Comparison of ENCODE assay signal across 12 cellular contexts in genomic region chr1:228162286-228163003, GRCh38. TPM values are rescaled to one million over a fixed set of nuclear protein-coding genes. Genes with fewer than 3 reads are reported as not detected.
DNase-seq lines count a peak whose midpoint lies in the region; ATAC-seq and TF ChIP-seq lines count a peak whose summit lies in the region.
"Had no signal": no experiment of that assay in that cellular context is flagged by ENCODE, and none has a peak within 500 bp of the region (broad histone marks: within the 10 kb centered on the region; RNA-seq: fewer than 3 reads in every experiment).

No MANE protein-coding gene starts in this region.

- H2BK120ac ChIP-seq in trophoblast cell (ENCODE audit: insufficient read depth, low read length, poor library complexity) = peak overlapping the region; percentile 2

- no peak overlapping the region for H2BK5ac ChIP-seq in trophoblast cell (ENCODE audit: low read depth, low read length, poor library complexity)

- DNase-seq in Calu3 (peak; percentile 34), RWPE2 (ENCODE audit: low spot score) (no peak), fibroblast of pulmonary artery (ENCODE audit: low read depth) (peak; percentile 26), trophoblast cell (no peak), chondrocyte (ENCODE audit: low spot score) (no peak), mesenteric fat pad (ENCODE audit: low spot score) (no peak), NAMALWA (ENCODE audit: low spot score) (no peak)
- DNase-seq in stimulated activated naive B cell treated with anti-CD40 and anti-IgM and Interleukin-4, amounts not matched to agents 10 μg/mL and 1 μg/mL and 100 μg/mL, for 72 hours = no peak
- DNase-seq: DMS53, MV-4-11, SHP77 treated with DMSO at 0.1 percent for 48 hours had no signal

- no peaks in the 10 kb centered on the region for H3K9me3 ChIP-seq in RWPE2 (ENCODE audit: severe bottlenecking)
- H3K9me3 ChIP-seq in trophoblast cell (ENCODE audit: insufficient read depth, low read depth, low read length) = no peaks in the 10 kb centered on the region
- H3K9me3 ChIP-seq: mucosa of descending colon had no signal

- intact Hi-C loops in Calu3 (cut with micrococcal nuclease; ENCODE audit: unreplicated experiment) = no loop called here

- H3K27ac ChIP-seq in RWPE2 (ENCODE audit: poor library complexity, severe bottlenecking) = peak overlapping the region; percentile 94
- peak overlapping the region; percentile 11 for H3K27ac ChIP-seq in trophoblast cell (ENCODE audit: low read depth, low read length)

- H3K9me3 Mint-ChIP-seq in Calu3 (ENCODE audit: low read depth, unreplicated experiment) (no peaks in the 10 kb centered on the region), chondrocyte (ENCODE audit: low read depth) (no peaks in the 10 kb centered on the region)
- H3K9me3 Mint-ChIP-seq in stimulated activated naive B cell treated with anti-CD40 and anti-IgM and Interleukin-4, amounts not matched to agents 10 μg/mL and 1 μg/mL and 100 μg/mL, for 72 hours = no peaks in the 10 kb centered on the region

- peak overlapping the region; percentile 38 for H4K12ac ChIP-seq in trophoblast cell (ENCODE audit: low read depth, low read length)

- ATAC-seq in RWPE2 (ENCODE audit: low read depth) = peak; percentile 21; the same call in 2 of the 3 replicates
- no peak for ATAC-seq in stimulated activated naive B cell treated with anti-CD40 and anti-IgM and Interleukin-4, amounts not matched to agents 10 μg/mL and 1 μg/mL and 100 μg/mL, for 72 hours (replicated peaks)
- ATAC-seq: mucosa of descending colon had no signal

- H3K9ac ChIP-seq in trophoblast cell (ENCODE audit: low read length) = no peak overlapping the region

- WGBS in trophoblast cell (ENCODE audit: extremely low coverage, insufficient coverage, insufficient read length) = no CpG with 5 or more reads among the region's 14 CpGs

- H2BK12ac ChIP-seq in trophoblast cell (ENCODE audit: low read length) = peak overlapping the region; percentile 51

- TF ChIP-seq CTCF in Calu3 (IDR thresholded peaks at IDR 0.05; ENCODE audit: unreplicated experiment) (no peak), RWPE2 (IDR thresholded peaks at IDR 0.05; ENCODE audit: poor library complexity, severe bottlenecking) (peak; percentile 5), fibroblast of pulmonary artery (IDR thresholded peaks at IDR 0.05; ENCODE audit: low read length, missing control alignments) (no peak), chondrocyte (IDR thresholded peaks at IDR 0.05) (no peak)

- no peaks in the 10 kb centered on the region for H3K36me3 ChIP-seq in RWPE2 (ENCODE audit: low read depth)
- H3K36me3 ChIP-seq in trophoblast cell (ENCODE audit: control insufficient read depth in 1 of 2, insufficient read depth in 2 of 2, low read length in 2 of 2) = peaks cover 0 to 4% of the 10 kb centered on the region in 2 experiments

- H3K4me1 Mint-ChIP-seq in Calu3 (ENCODE audit: low read depth, unreplicated experiment) = peaks cover 14% of the 10 kb centered on the region
- peaks cover 23% of the 10 kb centered on the region for H3K4me1 Mint-ChIP-seq in chondrocyte (ENCODE audit: low read depth)
- peaks cover 17 to 32% of the 10 kb centered on the region in 2 donors for H3K4me1 Mint-ChIP-seq in stimulated activated naive B cell treated with anti-CD40 and anti-IgM and Interleukin-4, amounts not matched to agents 10 μg/mL and 1 μg/mL and 100 μg/mL, for 72 hours

- H4K91ac ChIP-seq in trophoblast cell (ENCODE audit: low read depth, low read length) = peak overlapping the region; percentile 30

- peak overlapping the region; percentile 29 for H3K14ac ChIP-seq in trophoblast cell (ENCODE audit: low read length)

- peaks cover 49% of the 10 kb centered on the region for H3K36me3 Mint-ChIP-seq in Calu3 (ENCODE audit: insufficient read depth, unreplicated experiment)
- H3K36me3 Mint-ChIP-seq in chondrocyte (ENCODE audit: low read depth) = no peaks in the 10 kb centered on the region
- peaks cover 0 to 3% of the 10 kb centered on the region in 2 donors for H3K36me3 Mint-ChIP-seq in stimulated activated naive B cell treated with anti-CD40 and anti-IgM and Interleukin-4, amounts not matched to agents 10 μg/mL and 1 μg/mL and 100 μg/mL, for 72 hours

- no peak overlapping the region for H3K23ac ChIP-seq in trophoblast cell (ENCODE audit: low read length)

- H3K27me3 Mint-ChIP-seq in Calu3 (ENCODE audit: unreplicated experiment) (no peaks in the 10 kb centered on the region), chondrocyte (ENCODE audit: low read depth) (no peaks in the 10 kb centered on the region)
- peaks cover 0 to 6% of the 10 kb centered on the region in 2 donors for H3K27me3 Mint-ChIP-seq in stimulated activated naive B cell treated with anti-CD40 and anti-IgM and Interleukin-4, amounts not matched to agents 10 μg/mL and 1 μg/mL and 100 μg/mL, for 72 hours

- peak overlapping the region; percentile 18 for H3K18ac ChIP-seq in trophoblast cell (ENCODE audit: low read length)

- peaks cover 21% of the 10 kb centered on the region for H3K4me1 ChIP-seq in RWPE2 (ENCODE audit: insufficient read depth, poor library complexity, severe bottlenecking)
- H3K4me1 ChIP-seq in trophoblast cell (ENCODE audit: control insufficient read depth in 1 of 2, insufficient read depth in 2 of 2, low read length in 2 of 2) = peaks cover 21 to 23% of the 10 kb centered on the region in 2 experiments

- BruUV-seq in Calu3 (replicated peaks; lab: Mats Ljungman, UMichigan) = no TSS peak

- peak overlapping the region; percentile 56 for H4K8ac ChIP-seq in trophoblast cell (ENCODE audit: low read depth, low read length)

- H2AK5ac ChIP-seq in trophoblast cell (ENCODE audit: low read length) = peak overlapping the region; percentile 31

- no peak overlapping the region for H2AFZ ChIP-seq in trophoblast cell (ENCODE audit: insufficient read depth, low read length, poor library complexity)

- H3K4me3 ChIP-seq in RWPE2 (ENCODE audit: severe bottlenecking) (peak overlapping the region; percentile 10), fibroblast of pulmonary artery (replicated peaks; ENCODE audit: low read depth, low read length) (no peak overlapping the region), trophoblast cell (ENCODE audit: low read depth, low read length) (no peak overlapping the region)
- H3K4me3 ChIP-seq: mucosa of descending colon had no signal

- no peaks in the 10 kb centered on the region for H3K27me3 ChIP-seq in RWPE2 (ENCODE audit: insufficient read depth, poor library complexity, severe bottlenecking)
- no peaks in the 10 kb centered on the region for H3K27me3 ChIP-seq in trophoblast cell (ENCODE audit: insufficient read depth, low read length)

- H3K79me1 ChIP-seq in trophoblast cell (ENCODE audit: low read length) = peaks cover 21% of the 10 kb centered on the region

- peaks cover 8% of the 10 kb centered on the region for H3K79me2 ChIP-seq in trophoblast cell (ENCODE audit: control insufficient read depth, insufficient read depth, low read length, poor library complexity)

- CTCF ChIA-PET in Calu3 (lab: Charles Lee) = no interaction called here

- H3K4me2 ChIP-seq in trophoblast cell (ENCODE audit: low read length) = no peak overlapping the region

- H3K4me3 Mint-ChIP-seq in Calu3 (ENCODE audit: low read depth, unreplicated experiment) (peak overlapping the region; percentile 84), chondrocyte (ENCODE audit: unreplicated experiment) (no peak overlapping the region)
- no peak overlapping the region for H3K4me3 Mint-ChIP-seq in stimulated activated naive B cell treated with anti-CD40 and anti-IgM and Interleukin-4, amounts not matched to agents 10 μg/mL and 1 μg/mL and 100 μg/mL, for 72 hours

- H3K27ac Mint-ChIP-seq in Calu3 (ENCODE audit: unreplicated experiment) (peak overlapping the region; percentile 63), chondrocyte (ENCODE audit: unreplicated experiment) (no peak overlapping the region)
- no peak overlapping the region for H3K27ac Mint-ChIP-seq in stimulated activated naive B cell treated with anti-CD40 and anti-IgM and Interleukin-4, amounts not matched to agents 10 μg/mL and 1 μg/mL and 100 μg/mL, for 72 hours

- H3K4ac ChIP-seq in trophoblast cell (ENCODE audit: low read depth, low read length) = no peak overlapping the region

RNA-seq across cellular contexts. Expression of gene IBA57, which starts 3.2 kb away (rescaled TPM):
- total RNA-seq in Calu3 (2022) = 9.2 and 9.5 TPM in 2 replicates
- 1.2 and 1.4 TPM in 2 replicates for polyA plus RNA-seq in trophoblast cell (2013)
- 5.2 to 7.7 TPM (median 5.9 TPM) in 3 replicates for total RNA-seq in chondrocyte
- total RNA-seq in mesenteric fat pad = 7.5 TPM

RNA-seq across cellular contexts. Expression of gene GJC2, which starts 12.7 kb away (rescaled TPM):
- total RNA-seq in Calu3 (2022) = 1.2 and 1.3 TPM in 2 replicates
- 0.38 and 0.51 TPM in 2 replicates for polyA plus RNA-seq in trophoblast cell (2013)
- 1.5 to 2.0 TPM (median 1.8 TPM) in 3 replicates for total RNA-seq in chondrocyte
- 2.6 TPM for total RNA-seq in mesenteric fat pad

RNA-seq across cellular contexts. Expression of gene GUK1, which starts 22.4 kb away (rescaled TPM):
- total RNA-seq in Calu3 (2022) (238 and 262 TPM in 2 replicates), chondrocyte (155 to 196 TPM (median 189 TPM) in 3 replicates), mesenteric fat pad (220 TPM)
- polyA plus RNA-seq in trophoblast cell (2013) = 235 and 242 TPM in 2 replicates

RNA-seq across cellular contexts. Expression of gene OBSCN, which starts 45.4 kb away (rescaled TPM):
- 18.5 and 19.5 TPM in 2 replicates for total RNA-seq in Calu3 (2022)
- polyA plus RNA-seq in trophoblast cell (2013) = 6.4 and 7.0 TPM in 2 replicates
- 6.3 to 11.4 TPM (median 10.2 TPM) in 3 replicates for total RNA-seq in chondrocyte
- 3.7 TPM for total RNA-seq in mesenteric fat pad

RNA-seq across cellular contexts. Expression of gene MRPL55, which starts 53.3 kb away (rescaled TPM):
- total RNA-seq in Calu3 (2022) (69.1 and 72.3 TPM in 2 replicates), chondrocyte (45.4 to 75.6 TPM (median 48.6 TPM) in 3 replicates), mesenteric fat pad (38.9 TPM)
- polyA plus RNA-seq in trophoblast cell (2013) = 87.0 and 91.4 TPM in 2 replicates

Comparison
In these comparisons a context has a peak if more than half of its experiments do, and no peak if none do; other contexts are left out.
1. DNase-seq: peak in Calu3 (single experiment) and fibroblast of pulmonary artery (single experiment); none in RWPE2 (single experiment), trophoblast cell (0 of 2), chondrocyte (single experiment), mesenteric fat pad (single experiment), stimulated activated naive B cell treated with anti-CD40 and anti-IgM and Interleukin-4, amounts not matched to agents 10 μg/mL and 1 μg/mL and 100 μg/mL, for 72 hours (single experiment) and NAMALWA (single experiment).